Comparison of ENCODE assay signal across 9 cellular contexts in the genomic region with DNA sequence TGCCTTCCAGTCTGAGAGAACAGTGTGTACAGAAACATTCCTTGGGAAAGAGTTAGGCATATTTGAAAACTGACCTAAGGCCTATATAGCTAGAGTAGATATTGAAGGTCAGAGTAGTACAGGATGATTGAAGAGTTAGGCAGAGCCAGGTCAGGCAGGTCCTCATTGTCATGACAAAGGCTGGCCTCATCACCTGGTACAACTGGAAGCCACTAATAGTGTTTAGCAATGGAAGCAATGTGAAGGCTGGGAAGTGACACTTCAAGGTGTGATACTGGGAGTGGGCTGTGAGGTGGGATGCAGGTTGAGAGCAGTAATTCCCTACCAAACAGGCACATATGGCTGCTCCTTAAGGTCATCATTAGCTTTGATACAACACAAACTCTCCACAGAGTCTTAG.
"Had no signal": no experiment of that assay in that cellular context is flagged by ENCODE, and none has a peak within 500 bp of the region (broad histone marks: within the 10 kb centered on the region; RNA-seq: fewer than 3 reads in every experiment).

No MANE protein-coding gene starts in this region.

- H3K4me2 ChIP-seq: KMS-11 had no signal

- H3K4me1 Mint-ChIP-seq: IgD-negative memory B cell had no signal

- DNase-seq: GOT3, H9, HCEC 1CT, KBM-7 had no signal

- H3K27ac ChIP-seq: HL-60, KMS-11 had no signal

- ATAC-seq: HepG2 had no signal

- H3K9me3 Mint-ChIP-seq: H9, IgD-negative memory B cell had no signal

- FAIRE-seq: H54, HepG2 had no signal

- H3K27ac Mint-ChIP-seq: IgD-negative memory B cell had no signal

- H3K4me3 Mint-ChIP-seq: H9, IgD-negative memory B cell had no signal

- H3K9ac ChIP-seq: KMS-11 had no signal
